Comparison of ENCODE assay signal across 26 cellular contexts in genomic region chr13:101092985-101093384, GRCh38.
"Had no signal": no experiment of that assay in that cellular context is flagged by ENCODE, and none has a peak within 500 bp of the region (broad histone marks: within the 10 kb centered on the region; RNA-seq: fewer than 3 reads in every experiment).

No MANE protein-coding gene starts in this region.

- H3K27ac ChIP-seq: body of pancreas, esophagus squamous epithelium, left lung, testis, uterus, VCaP had no signal

- ATAC-seq: activated CD4-positive, CD25-positive, alpha-beta regulatory T cell treated with anti-CD3 and anti-CD28 coated beads, Interleukin-2, amount 50 U/mL, for 24 hours; activated CD8-positive, alpha-beta T cell treated with anti-CD3 and anti-CD28 coated beads, Interleukin-2, amount 10 ng/mL, durations not matched to agents 7 days and 5 days; activated naive CD8-positive, alpha-beta T cell treated with anti-CD3 and anti-CD28 coated beads, Interleukin-2, amount 50 U/mL, for 24 hours; body of pancreas; left lung; naive thymus-derived CD4-positive, alpha-beta T cell; sciatic nerve; stimulated activated naive B cell treated with anti-CD40 and anti-IgM and Interleukin-4, amounts not matched to agents 10 μg/mL and 1 μg/mL and 100 μg/mL, for 72 hours had no signal

- H3K27me3 ChIP-seq: body of pancreas, esophagus squamous epithelium, left lung, testis, uterus had no signal

- H3K4me1 ChIP-seq: body of pancreas, esophagus squamous epithelium, left lung, testis, uterus had no signal

- H3K36me3 ChIP-seq: esophagus squamous epithelium, left lung, uterus had no signal

- DNase-seq: activated CD4-positive, alpha-beta T cell treated with anti-CD3 and anti-CD28 coated beads, Interleukin-2, amount 10 ng/mL, durations not matched to agents 7 days and 5 days; activated CD8-positive, alpha-beta T cell treated with anti-CD3 and anti-CD28 coated beads, Interleukin-2, amount 10 ng/mL, durations not matched to agents 7 days and 5 days; activated gamma-delta T cell; activated naive CD4-positive, alpha-beta T cell treated with anti-CD3 and anti-CD28 coated beads, Interleukin-2, amount 50 U/mL, for 16 hours; activated naive CD8-positive, alpha-beta T cell treated with anti-CD3 and anti-CD28 coated beads, Interleukin-2, amount 50 U/mL, for 24 hours; anterior cingulate cortex; body of pancreas; effector memory CD4-positive, alpha-beta T cell; esophagus squamous epithelium; immature natural killer cell; kidney glomerular epithelial cell; left lung; naive thymus-derived CD4-positive, alpha-beta T cell; posterior cingulate gyrus; stimulated activated CD4-positive, alpha-beta T cell treated with anti-CD3 and anti-CD28 coated beads, Interleukin-15, amount 100 ng/mL, for 24 hours; stimulated activated CD4-positive, alpha-beta T cell treated with anti-CD3 and anti-CD28 coated beads, Interleukin-2, amount 100 ng/mL, for 48 hours; stimulated activated CD8-positive, alpha-beta memory T cell treated with anti-CD3 and anti-CD28 coated beads, Interleukin-4, amount 100 ng/mL, for 48 hours; stimulated activated naive B cell treated with anti-CD40 and anti-IgM and Interleukin-4, amounts not matched to agents 10 μg/mL and 1 μg/mL and 100 μg/mL, for 72 hours; testis; trophoblast cell; uterus had no signal

- H3K9me3 ChIP-seq: body of pancreas, esophagus squamous epithelium, left lung, testis, uterus had no signal

- H3K4me3 ChIP-seq: body of pancreas, esophagus squamous epithelium, left lung, lung, smooth muscle cell, testis, uterus had no signal

- H3K4me2 ChIP-seq: smooth muscle cell had no signal
